ENCODE assay signal across 8 cellular contexts in the genomic region with DNA sequence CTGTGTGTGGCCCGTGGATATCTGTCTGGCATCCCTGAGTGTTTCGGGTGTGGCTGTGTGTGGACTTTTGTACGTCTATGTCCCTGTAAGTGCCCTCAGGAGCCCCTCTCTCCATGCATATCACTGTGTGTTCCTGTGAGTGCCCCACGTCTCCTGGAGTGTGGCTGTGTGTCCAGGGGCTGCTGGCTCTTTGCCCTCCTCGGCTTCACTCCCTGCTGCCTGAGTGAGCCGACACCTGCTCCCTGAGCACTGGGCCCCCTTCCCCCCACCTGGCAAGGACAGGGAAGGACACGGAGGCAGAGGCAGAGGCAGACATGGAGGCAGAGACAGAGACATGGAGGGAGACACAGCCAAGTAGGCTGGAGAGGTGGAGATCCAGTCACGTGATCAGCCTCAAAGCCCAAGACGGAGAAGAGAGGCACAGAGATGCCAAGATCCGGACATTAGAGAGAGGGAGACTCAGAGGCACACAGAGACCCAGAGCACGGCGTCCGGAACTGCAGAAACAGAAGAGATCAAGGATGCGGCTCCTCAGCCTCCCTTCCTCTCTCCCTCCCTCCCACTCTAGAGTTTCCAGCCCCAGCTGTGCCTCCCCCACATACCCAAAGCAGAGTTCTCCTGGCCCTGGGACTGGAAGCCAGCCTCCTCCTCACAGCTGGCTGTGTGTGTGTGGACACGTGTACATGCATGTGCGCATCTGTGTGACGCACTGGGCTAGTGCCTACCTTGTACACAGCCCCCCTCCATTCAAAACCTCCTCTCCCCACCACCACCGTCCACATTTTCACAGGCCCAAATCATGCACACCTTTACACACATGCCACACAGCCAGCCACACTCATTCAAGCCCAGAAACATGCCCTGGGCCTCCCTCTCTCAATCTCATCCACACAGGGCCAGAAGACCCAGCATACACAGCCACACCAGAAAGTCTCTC. TPM values are rescaled to one million over a fixed set of nuclear protein-coding genes. Genes with fewer than 3 reads are reported as not detected.
DNase-seq lines count a peak whose midpoint lies in the region; ATAC-seq and TF ChIP-seq lines count a peak whose summit lies in the region.

No MANE protein-coding gene starts in this region.

- peak overlapping the region; percentile 27 to 54 for H3K4me3 ChIP-seq in right atrium auricular region

- H3K27me3 ChIP-seq in right atrium auricular region, result no peaks in the 10 kb centered on the region

- H3K9me3 ChIP-seq in right atrium auricular region, result no peaks in the 10 kb centered on the region

- H3K27ac ChIP-seq in right atrium auricular region, result peak overlapping the region; percentile 92 to 97

- no peak for ATAC-seq in HG03342 (IDR thresholded peaks at IDR 0.05; ENCODE audit: unreplicated experiment)

- H3K4me1 ChIP-seq in right atrium auricular region, result peaks cover 0 to 60% of the 10 kb centered on the region in 2 donors

- TF ChIP-seq CTCF in right atrium auricular region (IDR thresholded peaks at IDR 0.05), result no peak

- H3K36me3 ChIP-seq in right atrium auricular region, result peaks cover 6% of the 10 kb centered on the region

- DNase-seq in COLO668 (lab: John Stamatoyannopoulos, UW; ENCODE audit: unreplicated experiment) (peak; percentile 85), NCI-H1417 treated with DMSO at 0.1 percent for 48 hours (lab: John Stamatoyannopoulos, UW) (peak; percentile 55), amygdala (lab: John Stamatoyannopoulos, UW) (peak in 47 of 56 donors; percentile 25 to 83 (median 60)), right atrium auricular region (ENCODE audit: low spot score) (peak; percentile 88), putamen (ENCODE audit: low spot score) (peak; percentile 65), T-helper 9 cell (no peak), epidermal melanocyte (ENCODE audit: insufficient read length, low spot score) (no peak)

RNA-seq across cellular contexts. Expression of a gene that starts 39.0 kb away (rescaled TPM):
- total RNA-seq in right atrium auricular region, result 10 to 100 TPM; 20.7 to 49.0 TPM

Comparison
In these comparisons a context has a peak if more than half of its experiments do, and no peak if none do; other contexts are left out.
1. DNase-seq: peak in COLO668 (single experiment), NCI-H1417 treated with DMSO at 0.1 percent for 48 hours (single experiment), amygdala (47 of 56), right atrium auricular region (single experiment) and putamen (single experiment); none in T-helper 9 cell (single experiment) and epidermal melanocyte (single experiment).